11 cellular contexts compared by ENCODE assay signal in genomic region chr4:16079046-16079445, GRCh38. TPM values are rescaled to one million over a fixed set of nuclear protein-coding genes. Genes with fewer than 3 reads are reported as not detected.
A peak's percentile ranks its signal among the peaks of the same experiment; 100 is the strongest.
DNase-seq lines count a peak whose midpoint lies in the region; ATAC-seq, FAIRE-seq and TF ChIP-seq lines count a peak whose summit lies in the region.
"Had no signal": no experiment of that assay in that cellular context is flagged by ENCODE, and none has a peak within 500 bp of the region (broad histone marks: within the 10 kb centered on the region; RNA-seq: fewer than 3 reads in every experiment).

No MANE protein-coding gene starts in this region.

- DNase-seq in GM18507 (ENCODE audit: extremely low spot score, insufficient read length, low read depth) (no peak), fibroblast of pulmonary artery (ENCODE audit: low read depth) (peak; percentile 18), mucosa of descending colon (no peak), A673 (ENCODE audit: low spot score) (no peak), RWPE1 (ENCODE audit: low spot score) (no peak), GF-D8 (lab: John Stamatoyannopoulos, UW) (no peak)
- DNase-seq: activated CD4-positive, alpha-beta T cell treated with anti-CD3 and anti-CD28 coated beads, Interleukin-2, amount 50 U/mL, for 1 hour; DND-41; upper lobe of left lung had no signal

- intact Hi-C loops in mucosa of descending colon (cut with DNase I, micrococcal nuclease) (no loop called here), A673 (cut with micrococcal nuclease; ENCODE audit: unreplicated experiment) (no loop called here)

- CTCF ChIA-PET in A673 (lab: Charles Lee) (no interaction called here), RWPE1 (lab: Yijun Ruan, JAX) (no interaction called here)

- H3K9me3 ChIP-seq in mucosa of descending colon (no peaks in the 10 kb centered on the region), A673 (ENCODE audit: low read depth, low read length, poor library complexity, severe bottlenecking) (no peaks in the 10 kb centered on the region)
- H3K9me3 ChIP-seq: upper lobe of left lung had no signal

- FAIRE-seq in GM18507 (lab: Jason Lieb, UNC): peak; percentile 50

- no peak overlapping the region for H3K4me3 ChIP-seq in fibroblast of pulmonary artery (replicated peaks; ENCODE audit: low read depth, low read length)
- H3K4me3 ChIP-seq in mucosa of descending colon: no peak overlapping the region
- no peak overlapping the region for H3K4me3 ChIP-seq in A673 (ENCODE audit: low read depth, low read length, poor library complexity, severe bottlenecking)
- H3K4me3 ChIP-seq: upper lobe of left lung had no signal

- ATAC-seq in GM21423 (IDR thresholded peaks at IDR 0.05; ENCODE audit: unreplicated experiment): peak; percentile 70
- peak; percentile 90 for ATAC-seq in HG03378 (IDR thresholded peaks at IDR 0.05; ENCODE audit: unreplicated experiment)
- no peak for ATAC-seq in mucosa of descending colon

- POLR2A ChIA-PET in A673 (lab: Charles Lee; ENCODE audit: low non-redundant PET): interaction anchor here (0.6 kb wide), 1 partner anchor 461 kb away, joined by 3 read pairs; no protein-coding TSS in a partner anchor
- POLR2A ChIA-PET in RWPE1 (lab: Yijun Ruan, JAX; ENCODE audit: low non-redundant PET): no interaction called here

- no peak for TF ChIP-seq CTCF in fibroblast of pulmonary artery (IDR thresholded peaks at IDR 0.05; ENCODE audit: low read length, missing control alignments)
- no peak for TF ChIP-seq CTCF in mucosa of descending colon (IDR thresholded peaks at IDR 0.05)
- no peak for TF ChIP-seq CTCF in A673 (conservative IDR thresholded peaks at IDR 0.05; ENCODE audit: low read depth, low read length)
- TF ChIP-seq CTCF in RWPE1 (conservative IDR thresholded peaks at IDR 0.05; ENCODE audit: low read depth): no peak

- peaks cover 16% of the 10 kb centered on the region for H3K27me3 ChIP-seq in A673 (replicated peaks; ENCODE audit: insufficient read depth, low read depth, low read length, poor library complexity)

- H3K4me1 ChIP-seq in mucosa of descending colon (ENCODE audit: low read depth): peaks cover 13% of the 10 kb centered on the region
- peaks cover 4% of the 10 kb centered on the region for H3K4me1 ChIP-seq in A673 (ENCODE audit: insufficient read depth, low read length, poor library complexity, severe bottlenecking)

- H3K36me3 ChIP-seq in mucosa of descending colon (ENCODE audit: low read depth): no peaks in the 10 kb centered on the region
- H3K36me3 ChIP-seq in A673 (ENCODE audit: insufficient read depth, low read length, poor library complexity, severe bottlenecking): no peaks in the 10 kb centered on the region
- H3K36me3 ChIP-seq: upper lobe of left lung had no signal

- BruUV-seq in A673 (replicated peaks; lab: Mats Ljungman, UMichigan): no TSS peak

- H3K27ac ChIP-seq in A673 (ENCODE audit: low read depth, low read length, poor library complexity, severe bottlenecking) (no peak overlapping the region), RWPE1 (no peak overlapping the region)
- H3K27ac ChIP-seq: upper lobe of left lung had no signal

RNA-seq across cellular contexts. Expression of gene PROM1, which starts 4.8 kb away (rescaled TPM):
- total RNA-seq in mucosa of descending colon (100 to 1,000 TPM in 1 of 3 donors, 10 to 100 TPM in 2; 52.0 to 136 (median 69.6) TPM), A673 (2021) (13.9 and 18.3 TPM in 2 replicates)
